Comparison of ENCODE assay signal across 1 cellular context in genomic region chr19:3186377-3186688, GRCh38.
A peak's percentile ranks its signal among the peaks of the same experiment; 100 is the strongest.
TF ChIP-seq lines count a peak whose summit lies in the region.

No MANE protein-coding gene starts in this region.

TF ChIP-seq in K562, 482 proteins besides CTCF, POLR2A, EP300 and RAD21:
- TF ChIP-seq KLF6 (CRISPR knock-in tag; IDR thresholded peaks at IDR 0.05; ENCODE audit: borderline replicate concordance) (no peak), TFAP4 (CRISPR knock-in tag; IDR thresholded peaks at IDR 0.05; ENCODE audit: borderline replicate concordance) (peak; percentile 22; the same call in 1 of the 2 replicates), FOXP1 (CRISPR knock-in tag; IDR thresholded peaks at IDR 0.05) (0 out of 2 replicates have a peak, but pooled peaks have one; percentile 7), SAP30 (IDR thresholded peaks at IDR 0.05; ENCODE audit: borderline replicate concordance, insufficient read depth, low read depth, low read length, poor library complexity, severe bottlenecking) (peak; percentile 13), ARID4B (CRISPR knock-in tag; IDR thresholded peaks at IDR 0.05) (0 out of 2 replicates have a peak, but pooled peaks have one; percentile 5), KDM5B (IDR thresholded peaks at IDR 0.05; ENCODE audit: insufficient replicate concordance, low read depth, low read length) (peak; percentile 1), SIN3A (IDR thresholded peaks at IDR 0.05; ENCODE audit: borderline replicate concordance in 2 of 2, control insufficient read depth in 1 of 2, low read depth in 2 of 2, low read length in 2 of 2) (0 out of 4 replicates have a peak, but pooled peaks of 1 of the 2 experiments have one; percentile 38), TARDBP (IDR thresholded peaks at IDR 0.05) (no peak)
